ENCODE assay signal across 26 cellular contexts in genomic region chr14:70237710-70238109, GRCh38. TPM values are rescaled to one million over a fixed set of nuclear protein-coding genes. Genes with fewer than 3 reads are reported as not detected.
"Had no signal": no experiment of that assay in that cellular context is flagged by ENCODE, and none has a peak within 500 bp of the region (broad histone marks: within the 10 kb centered on the region; RNA-seq: fewer than 3 reads in every experiment).

No MANE protein-coding gene starts in this region.

- H3K4me1 ChIP-seq: esophagus muscularis mucosa, heart right ventricle, left lung, lower lobe of right lung, stomach, thyroid gland, upper lobe of right lung had no signal

- H3K4me3 ChIP-seq: esophagus muscularis mucosa, heart right ventricle, left lung, lower lobe of right lung, stomach, thyroid gland, upper lobe of right lung had no signal

- H3K9me3 ChIP-seq: esophagus muscularis mucosa, left lung, lower lobe of right lung, stomach, thyroid gland, upper lobe of right lung had no signal

- FAIRE-seq: bronchial epithelial cell, islet of Langerhans had no signal

- H3K27me3 ChIP-seq: thyroid gland, upper lobe of right lung had no signal

- H3K27ac ChIP-seq: esophagus muscularis mucosa, heart right ventricle, left lung, lower lobe of right lung, stomach, thyroid gland, upper lobe of right lung, VCaP had no signal

- H3K36me3 ChIP-seq: esophagus muscularis mucosa, heart right ventricle, left lung, lower lobe of right lung, stomach, thyroid gland, upper lobe of right lung had no signal

- DNase-seq: activated CD4-positive, alpha-beta T cell treated with anti-CD3 and anti-CD28 coated beads for 4 hours; activated CD4-positive, alpha-beta T cell treated with anti-CD3 and anti-CD28 coated beads, Interleukin-2, amount 50 U/mL, for 4 hours; activated naive CD4-positive, alpha-beta T cell; activated T-cell treated with anti-CD3 and anti-CD28 coated beads for 4 hours; activated T-cell treated with anti-CD3 and anti-CD28 coated beads, Interleukin-2, amount 50 U/mL, for 72 hours; anterior cingulate cortex; endodermal cell; foreskin melanocyte; heart right ventricle; left lung; lower lobe of right lung; mesenchymal stem cell; naive thymus-derived CD8-positive, alpha-beta T cell; posterior cingulate gyrus; right cardiac atrium; stimulated activated CD4-positive, alpha-beta T cell treated with anti-CD3 and anti-CD28 coated beads, Interleukin-15, amount 100 ng/mL, for 24 hours; stimulated activated CD4-positive, alpha-beta T cell treated with anti-CD3 and anti-CD28 coated beads, Interleukin-2, amount 100 ng/mL, for 24 hours; stimulated activated naive B cell treated with anti-CD40 and anti-IgM and Interleukin-4, amounts not matched to agents 10 μg/mL and 1 μg/mL and 100 μg/mL, for 72 hours; stomach; T1000; thyroid gland; upper lobe of right lung had no signal

- ATAC-seq: activated T-cell treated with anti-CD3 and anti-CD28 coated beads, Interleukin-2, amount 50 U/mL, for 72 hours; heart right ventricle; left lung; lower lobe of right lung; naive thymus-derived CD8-positive, alpha-beta T cell; right cardiac atrium; stimulated activated naive B cell treated with anti-CD40 and anti-IgM and Interleukin-4, amounts not matched to agents 10 μg/mL and 1 μg/mL and 100 μg/mL, for 72 hours; upper lobe of right lung had no signal

RNA-seq across cellular contexts. Expression of gene SLC8A3, which starts 49.0 kb away (rescaled TPM):
- total RNA-seq: bronchial epithelial cell; naive thymus-derived CD8-positive, alpha-beta T cell had no signal
- polyA plus RNA-seq: naive thymus-derived CD8-positive, alpha-beta T cell had no signal
